5 cellular contexts compared by ENCODE assay signal in the genomic region with DNA sequence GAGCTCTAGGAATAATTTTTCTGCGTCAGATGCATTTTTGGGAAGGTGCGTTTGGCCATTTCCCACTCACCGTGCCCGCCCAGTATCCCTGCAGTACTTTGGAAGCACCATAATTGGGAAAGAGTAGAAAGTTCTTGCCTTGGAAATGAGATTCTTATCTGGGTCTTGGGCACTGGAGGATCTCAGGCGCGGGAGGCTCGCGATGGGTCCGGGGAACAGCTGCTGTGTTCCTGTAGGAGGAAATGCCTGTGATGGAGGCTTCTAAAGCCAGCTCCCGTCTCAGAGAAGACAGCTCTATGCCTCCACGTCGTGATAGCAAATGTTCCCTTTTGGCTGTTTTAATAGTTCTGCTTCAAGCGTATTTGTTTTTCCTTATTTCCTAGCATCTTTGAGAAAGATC.
"Had no signal": no experiment of that assay in that cellular context is flagged by ENCODE, and none has a peak within 500 bp of the region (broad histone marks: within the 10 kb centered on the region; RNA-seq: fewer than 3 reads in every experiment).

No MANE protein-coding gene starts in this region.

- H3K4me3 ChIP-seq: GM23338 had no signal

- H3K27ac ChIP-seq: HL-60 had no signal

- ATAC-seq: GM23338, HepG2 had no signal

- DNase-seq: H9, HCEC 1CT had no signal
